Comparison of ENCODE assay signal across 28 cellular contexts in genomic region chr9:582775-583174, GRCh38.
"Had no signal": no experiment of that assay in that cellular context is flagged by ENCODE, and none has a peak within 500 bp of the region (broad histone marks: within the 10 kb centered on the region; RNA-seq: fewer than 3 reads in every experiment).

No MANE protein-coding gene starts in this region.

- DNase-seq: islet precursor cell; kidney glomerular epithelial cell; left cardiac atrium; mesendoderm; midbrain; mucosa of descending colon; naive thymus-derived CD4-positive, alpha-beta T cell; nucleus accumbens; pancreas; posterior cingulate gyrus; retina; right cardiac atrium; spleen; stimulated activated CD4-positive, alpha-beta T cell treated with anti-CD3 and anti-CD28 coated beads, Interleukin-4, amount 100 ng/mL, for 24 hours; stimulated activated naive CD4-positive, alpha-beta T cell treated with Interleukin-2 at 50 U/mL for 16 hours; stimulated activated naive CD8-positive, alpha-beta T cell treated with anti-CD3 and anti-CD28 coated beads, Interleukin-15, amount 100 ng/mL, for 72 hours; substantia nigra; upper lobe of left lung had no signal

- H3K27me3 ChIP-seq: hepatocyte, pancreas, spleen, tibial nerve, upper lobe of left lung, vagina had no signal

- H3K79me2 ChIP-seq: hepatocyte had no signal

- H3K27me3 Mint-ChIP-seq: stimulated activated naive CD8-positive, alpha-beta T cell treated with anti-CD3 and anti-CD28 coated beads, Interleukin-15, amount 100 ng/mL, for 72 hours had no signal

- H3K4me3 ChIP-seq: hepatocyte, lung, mucosa of descending colon, pancreas, prostate gland, skin epidermis, spleen, tibial nerve, upper lobe of left lung, vagina had no signal

- H3K36me3 Mint-ChIP-seq: natural killer cell treated with Interleukin-12 subunit alpha and Interleukin-12 subunit beta and Interleukin-15 and Interleukin-18, amount 100 ng/mL, for 72 hours; stimulated activated effector memory CD8-positive, alpha-beta T cell treated with anti-CD3 and anti-CD28 coated beads, Interleukin-12 subunit alpha, Interleukin-12 subunit beta, amount 100 ng/mL, for 72 hours had no signal

- ATAC-seq: left cardiac atrium; left lobe of liver; mucosa of descending colon; naive thymus-derived CD4-positive, alpha-beta T cell; natural killer cell treated with Interleukin-12 subunit alpha and Interleukin-12 subunit beta and Interleukin-15 and Interleukin-18, amount 100 ng/mL, for 72 hours; right cardiac atrium; sciatic nerve; stimulated activated effector memory CD8-positive, alpha-beta T cell treated with anti-CD3 and anti-CD28 coated beads, Interleukin-12 subunit alpha, Interleukin-12 subunit beta, amount 100 ng/mL, for 72 hours; stimulated activated naive CD8-positive, alpha-beta T cell treated with anti-CD3 and anti-CD28 coated beads, Interleukin-15, amount 100 ng/mL, for 72 hours had no signal

- H2AFZ ChIP-seq: hepatocyte had no signal

- FAIRE-seq: pancreas had no signal

- H3K27ac ChIP-seq: hepatocyte, pancreas, prostate gland, skin epidermis, spleen, tibial nerve, upper lobe of left lung, vagina had no signal

- H3K4me2 ChIP-seq: hepatocyte had no signal

- H3K27ac Mint-ChIP-seq: natural killer cell treated with Interleukin-12 subunit alpha and Interleukin-12 subunit beta and Interleukin-15 and Interleukin-18, amount 100 ng/mL, for 72 hours; stimulated activated effector memory CD8-positive, alpha-beta T cell treated with anti-CD3 and anti-CD28 coated beads, Interleukin-12 subunit alpha, Interleukin-12 subunit beta, amount 100 ng/mL, for 72 hours; stimulated activated naive CD8-positive, alpha-beta T cell treated with anti-CD3 and anti-CD28 coated beads, Interleukin-15, amount 100 ng/mL, for 72 hours had no signal

- H3K4me3 Mint-ChIP-seq: naive thymus-derived CD4-positive, alpha-beta T cell; natural killer cell treated with Interleukin-12 subunit alpha and Interleukin-12 subunit beta and Interleukin-15 and Interleukin-18, amount 100 ng/mL, for 72 hours; stimulated activated effector memory CD8-positive, alpha-beta T cell treated with anti-CD3 and anti-CD28 coated beads, Interleukin-12 subunit alpha, Interleukin-12 subunit beta, amount 100 ng/mL, for 72 hours; stimulated activated naive CD8-positive, alpha-beta T cell treated with anti-CD3 and anti-CD28 coated beads, Interleukin-15, amount 100 ng/mL, for 72 hours had no signal

- H3K9me3 Mint-ChIP-seq: natural killer cell treated with Interleukin-12 subunit alpha and Interleukin-12 subunit beta and Interleukin-15 and Interleukin-18, amount 100 ng/mL, for 72 hours; stimulated activated effector memory CD8-positive, alpha-beta T cell treated with anti-CD3 and anti-CD28 coated beads, Interleukin-12 subunit alpha, Interleukin-12 subunit beta, amount 100 ng/mL, for 72 hours; stimulated activated naive CD8-positive, alpha-beta T cell treated with anti-CD3 and anti-CD28 coated beads, Interleukin-15, amount 100 ng/mL, for 72 hours had no signal

- H3K9me3 ChIP-seq: mucosa of descending colon, pancreas, prostate gland, spleen, tibial nerve, upper lobe of left lung, vagina had no signal

- H3K36me3 ChIP-seq: pancreas, prostate gland, spleen, upper lobe of left lung, vagina had no signal

- H3K4me1 Mint-ChIP-seq: stimulated activated effector memory CD8-positive, alpha-beta T cell treated with anti-CD3 and anti-CD28 coated beads, Interleukin-12 subunit alpha, Interleukin-12 subunit beta, amount 100 ng/mL, for 72 hours; stimulated activated naive CD8-positive, alpha-beta T cell treated with anti-CD3 and anti-CD28 coated beads, Interleukin-15, amount 100 ng/mL, for 72 hours had no signal

- H3K4me1 ChIP-seq: prostate gland, spleen had no signal
